18 cellular contexts compared by ENCODE assay signal in genomic region chr2:15907461-15908324, GRCh38. TPM values are rescaled to one million over a fixed set of nuclear protein-coding genes. Genes with fewer than 3 reads are reported as not detected.
DNase-seq lines count a peak whose midpoint lies in the region; TF ChIP-seq lines count a peak whose summit lies in the region.
"Had no signal": no experiment of that assay in that cellular context is flagged by ENCODE, and none has a peak within 500 bp of the region (broad histone marks: within the 10 kb centered on the region; RNA-seq: fewer than 3 reads in every experiment).

No MANE protein-coding gene starts in this region.

- no peaks in the 10 kb centered on the region for H3K79me2 ChIP-seq in KMS-11 (ENCODE audit: insufficient read depth, low read depth)

- H3K4me1 ChIP-seq in KMS-11 (ENCODE audit: low read depth, poor library complexity, severe bottlenecking) (peaks cover 27% of the 10 kb centered on the region), SJCRH30 (peaks cover 25% of the 10 kb centered on the region)
- H3K4me1 ChIP-seq: BE2C, BLaER1 had no signal

- no peak for TF ChIP-seq CTCF in KMS-11 (conservative IDR thresholded peaks at IDR 0.05; ENCODE audit: low read depth, low read length)
- TF ChIP-seq CTCF in VCaP (conservative IDR thresholded peaks at IDR 0.05) = no peak

- H2AFZ ChIP-seq in KMS-11 (ENCODE audit: low read depth) = no peak overlapping the region

- no peak overlapping the region for H3K27ac ChIP-seq in KMS-11
- H3K27ac ChIP-seq in SJCRH30 = peak overlapping the region; percentile 17; the same call in 1 of the 2 replicates
- H3K27ac ChIP-seq in VCaP = peak overlapping the region; percentile 76
- H3K27ac ChIP-seq: 22Rv1, A549, BLaER1 had no signal

- peak overlapping the region; percentile 3; the same call in 1 of the 2 replicates for H3K4me2 ChIP-seq in KMS-11
- H3K4me2 ChIP-seq: A549, BLaER1 had no signal

- no peaks in the 10 kb centered on the region for H3K36me3 ChIP-seq in KMS-11 (ENCODE audit: insufficient read depth)
- no peaks in the 10 kb centered on the region for H3K36me3 ChIP-seq in SJCRH30
- H3K36me3 ChIP-seq: BE2C, BLaER1 had no signal

- H3K27me3 ChIP-seq in KMS-11 (ENCODE audit: insufficient read depth, low read depth) (no peaks in the 10 kb centered on the region), SJCRH30 (no peaks in the 10 kb centered on the region)
- H3K27me3 ChIP-seq: BE2C, BLaER1 had no signal

- no peak for DNase-seq in SJCRH30
- no peak for DNase-seq in AG20443 (ENCODE audit: low spot score)
- no peak for DNase-seq in DMS 273 (lab: John Stamatoyannopoulos, UW; ENCODE audit: unreplicated experiment)
- no peak for DNase-seq in UCSD-AML1 (lab: John Stamatoyannopoulos, UW; ENCODE audit: unreplicated experiment)
- DNase-seq: BE2C; C1 segment of cervical spinal cord; CD4-positive, alpha-beta memory T cell; CD4-positive, CD25-positive, alpha-beta regulatory T cell; CD8-positive, alpha-beta memory T cell; COR-L47; DMS79 treated with DMSO at 0.1 percent for 48 hours; GF-D8 had no signal

- H3K9ac ChIP-seq in KMS-11 = no peak overlapping the region
- H3K9ac ChIP-seq: BLaER1 had no signal

- no peaks in the 10 kb centered on the region for H4K20me1 ChIP-seq in KMS-11 (ENCODE audit: insufficient read depth)
- H4K20me1 ChIP-seq: BLaER1 had no signal

- H3K4me3 ChIP-seq in KMS-11 (IDR thresholded peaks at IDR 0.05; ENCODE audit: insufficient read depth, low read depth, low read length) (no peak overlapping the region), SJCRH30 (no peak overlapping the region)
- H3K4me3 ChIP-seq: A549, BLaER1 had no signal

- peaks cover 7% of the 10 kb centered on the region for H3K9me3 ChIP-seq in SJCRH30 (replicated peaks)
- H3K9me3 ChIP-seq: A549, BE2C, BLaER1 had no signal

RNA-seq across cellular contexts. Expression of gene MYCN, which starts 32.7 kb away (rescaled TPM):
- 185 and 190 TPM in 2 replicates for total RNA-seq in SJCRH30 (2014; rRNA removed; shearing (Covaris generic))
- total RNA-seq: A172; CD8-positive, alpha-beta memory T cell had no signal
